10 cellular contexts compared by ENCODE assay signal in the genomic region with DNA sequence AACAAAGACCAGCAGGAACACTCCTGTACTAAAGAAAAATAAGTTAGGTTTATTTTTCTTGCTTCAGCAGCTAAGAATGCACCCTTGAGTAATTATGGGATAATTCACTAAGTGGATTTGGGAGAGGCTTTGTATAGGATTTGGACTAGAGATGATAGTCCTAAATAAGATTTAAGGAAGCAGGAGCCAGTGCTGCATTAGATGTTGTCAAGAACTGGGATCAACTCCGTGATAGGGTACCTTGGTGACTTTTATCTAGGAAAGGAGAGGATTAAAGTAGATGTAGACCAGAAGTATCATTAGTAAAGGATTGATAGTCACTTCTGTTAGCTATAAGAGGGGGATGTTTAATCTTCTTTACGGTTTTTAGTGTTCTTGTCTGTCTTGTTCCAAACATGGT. TPM values are rescaled to one million over a fixed set of nuclear protein-coding genes. Genes with fewer than 3 reads are reported as not detected.
"Had no signal": no experiment of that assay in that cellular context is flagged by ENCODE, and none has a peak within 500 bp of the region (broad histone marks: within the 10 kb centered on the region; RNA-seq: fewer than 3 reads in every experiment).

No MANE protein-coding gene starts in this region.

- DNase-seq: H9, HCEC 1CT, IMR-90, KG1 had no signal

- H3K27ac Mint-ChIP-seq: GM23338, H9 had no signal

- H3K9me3 Mint-ChIP-seq: GM23338 had no signal

- ATAC-seq: GM23338, K562 had no signal

- H3K4me2 ChIP-seq: GM23338 had no signal

- FAIRE-seq: H1, H54, HTR-8/SVneo, K562 had no signal

- H2AFZ ChIP-seq: GM23338 had no signal

- H3K4me3 ChIP-seq: GM23338, K562 had no signal

- H3K4me3 Mint-ChIP-seq: GM23338, H9 had no signal

RNA-seq across cellular contexts. Expression of a gene that starts 4.1 kb away (rescaled TPM):
- total RNA-seq: IMR-90, K562 had no signal

RNA-seq across cellular contexts. Expression of a gene that starts 46.6 kb away (rescaled TPM):
- total RNA-seq: GM23338, H1, H9, HT-29, IMR-90, K562 had no signal
